20 cellular contexts compared by ENCODE assay signal in the genomic region with DNA sequence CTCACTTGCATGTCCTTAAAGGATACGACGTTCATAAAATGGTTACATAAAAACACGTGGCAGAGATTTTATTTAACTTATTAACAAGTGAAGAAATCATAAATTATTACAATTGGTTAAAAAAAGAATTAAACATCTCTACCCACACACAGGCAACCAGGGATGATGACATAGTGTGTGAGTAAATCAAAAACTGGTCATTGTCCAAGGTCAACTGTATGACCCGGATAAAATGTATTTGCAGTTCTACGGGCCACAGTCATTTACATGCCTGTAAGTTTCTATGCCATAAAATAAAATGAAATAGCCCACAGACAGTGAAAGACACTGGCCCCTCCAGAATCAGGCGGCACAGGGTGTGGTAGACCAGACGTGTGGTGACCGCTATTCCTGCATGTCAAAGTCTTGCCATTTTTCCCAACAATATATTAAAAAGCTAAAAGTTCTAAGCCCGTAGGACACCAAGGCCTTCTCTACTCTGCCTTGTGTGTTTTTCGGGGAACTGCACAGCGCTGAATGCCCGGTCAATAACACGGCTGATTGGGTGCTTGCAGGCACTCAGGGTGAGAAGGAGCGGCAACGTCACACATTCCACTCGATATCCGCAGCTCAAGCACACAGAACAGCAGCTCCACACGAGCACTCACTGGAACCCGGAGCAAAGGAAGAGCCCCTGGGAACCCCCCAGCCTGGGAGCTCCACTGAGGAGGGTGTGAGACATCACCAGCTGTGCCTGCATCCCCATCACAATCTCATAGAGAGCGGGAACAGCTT.
"Had no signal": no experiment of that assay in that cellular context is flagged by ENCODE, and none has a peak within 500 bp of the region (broad histone marks: within the 10 kb centered on the region; RNA-seq: fewer than 3 reads in every experiment).

No MANE protein-coding gene starts in this region.

- H3K9me3 Mint-ChIP-seq: mesothelial cell of epicardium, nephron had no signal

- H3K27ac Mint-ChIP-seq: memory B cell, mesothelial cell of epicardium had no signal

- DNase-seq: effector memory CD4-positive, alpha-beta T cell; foreskin fibroblast; glutamatergic neuron; islet precursor cell; naive B cell; small intestine; stimulated activated CD4-positive, alpha-beta T cell treated with anti-CD3 and anti-CD28 coated beads, Interleukin-12 subunit alpha, Interleukin-12 subunit beta, amount 100 ng/mL, for 4 hours; stimulated activated naive CD4-positive, alpha-beta T cell; stomach; substantia nigra; trophoblast cell had no signal

- H3K36me3 ChIP-seq: esophagus muscularis mucosa, gastroesophageal sphincter, neutrophil, right atrium auricular region, stomach, thoracic aorta had no signal

- H3K4me3 Mint-ChIP-seq: memory B cell, mesothelial cell of epicardium, naive B cell, nephron had no signal

- H3K4me1 ChIP-seq: esophagus muscularis mucosa, gastroesophageal sphincter, right atrium auricular region, stomach had no signal

- H3K36me3 Mint-ChIP-seq: mesothelial cell of epicardium had no signal

- H3K27me3 ChIP-seq: right atrium auricular region had no signal

- H3K27ac ChIP-seq: epithelial cell of prostate, esophagus muscularis mucosa, gastroesophageal sphincter, neutrophil, right atrium auricular region, stomach, thoracic aorta had no signal

- H3K9me3 ChIP-seq: gastroesophageal sphincter, neutrophil, right atrium auricular region, thoracic aorta had no signal

- H3K4me3 ChIP-seq: esophagus muscularis mucosa, gastroesophageal sphincter, right atrium auricular region, stomach, thoracic aorta had no signal

- ATAC-seq: gastroesophageal sphincter had no signal
